11 cellular contexts compared by ENCODE assay signal in genomic region chr16:2028620-2029220, GRCh38. TPM values are rescaled to one million over a fixed set of nuclear protein-coding genes. Genes with fewer than 3 reads are reported as not detected.
DNase-seq lines count a peak whose midpoint lies in the region; ATAC-seq, FAIRE-seq and TF ChIP-seq lines count a peak whose summit lies in the region.
"Had no signal": no experiment of that assay in that cellular context is flagged by ENCODE, and none has a peak within 500 bp of the region (broad histone marks: within the 10 kb centered on the region; RNA-seq: fewer than 3 reads in every experiment).

No MANE protein-coding gene starts in this region.

- no peak for TF ChIP-seq POLR2A in HepG2 (IDR thresholded peaks at IDR 0.05; ENCODE audit: insufficient read depth in 1 of 2, low read depth in 2 of 2, low read length in 2 of 2)
- no peak for TF ChIP-seq POLR2A in upper lobe of left lung (IDR thresholded peaks at IDR 0.05)

- H3K27me3 Mint-ChIP-seq in CD8-positive, alpha-beta memory T cell = no peaks in the 10 kb centered on the region
- H3K27me3 Mint-ChIP-seq: central memory CD8-positive, alpha-beta T cell had no signal

- H3K27ac ChIP-seq in HepG2 (ENCODE audit: extremely low read length, insufficient read depth, low read length) (no peak overlapping the region), upper lobe of left lung (peak overlapping the region in 3 of 4 donors; percentile 72 to 95 (median 84))
- no peak overlapping the region for H3K27ac ChIP-seq in CD8-positive, alpha-beta memory T cell (ENCODE audit: low read depth, low read length)
- H3K27ac ChIP-seq: epithelial cell of prostate had no signal

- H3K27ac Mint-ChIP-seq in CD8-positive, alpha-beta memory T cell = no peak overlapping the region

- 0 out of 2 replicates have a peak, but pooled peaks cover 7% of the 10 kb centered on the region for H4K20me1 ChIP-seq in HepG2 (ENCODE audit: insufficient read depth, low read length)

- peaks cover 76% of the 10 kb centered on the region for H3K4me1 ChIP-seq in HepG2 (ENCODE audit: insufficient read depth, low read length)
- H3K4me1 ChIP-seq in upper lobe of left lung = peaks cover 57 to 77% (median 62%) of the 10 kb centered on the region in 4 donors
- H3K4me1 ChIP-seq in CD8-positive, alpha-beta memory T cell (ENCODE audit: insufficient read depth, low read length) = peaks cover 13% of the 10 kb centered on the region

- no peak overlapping the region for H3K4me3 ChIP-seq in HepG2 (replicated peaks in 1 of 3; ENCODE audit: insufficient read depth in 1 of 3, low read depth in 2 of 3, low read length in 3 of 3)
- peak overlapping the region; percentile 28 to 97 (median 88) for H3K4me3 ChIP-seq in upper lobe of left lung
- no peak overlapping the region for H3K4me3 ChIP-seq in CD8-positive, alpha-beta memory T cell (ENCODE audit: low read length)

- POLR2A ChIA-PET in HepG2 (lab: Yijun Ruan, JAX) = interaction anchor here (1.8 to 6.2 kb wide), 3 partner anchors 7 to 20 kb away, joined by 6 to 62 read pairs (median 14); no protein-coding TSS in a partner anchor
- POLR2A ChIA-PET in CD8-positive, alpha-beta memory T cell (lab: Charles Lee) = no interaction called here

- FAIRE-seq in HepG2 (lab: Jason Lieb, UNC) = no peak

- TF ChIP-seq RAD21 in HepG2 (CRISPR knock-in tag; IDR thresholded peaks at IDR 0.05) = no peak

- TF ChIP-seq EP300 in HepG2 (IDR thresholded peaks at IDR 0.05; ENCODE audit: low read depth in 2 of 2, low read length in 2 of 2) (no peak), HepG2 (CRISPR knock-in tag; IDR thresholded peaks at IDR 0.05; ENCODE audit: borderline replicate concordance) (no peak), upper lobe of left lung (IDR thresholded peaks at IDR 0.05) (no peak)

- TSS peak; percentile 37 for BruUV-seq in HepG2 (replicated peaks; lab: Mats Ljungman, UMichigan)

- H3K36me3 ChIP-seq in HepG2 (replicated peaks in 1 of 2; ENCODE audit: control insufficient read depth in 1 of 2, insufficient read depth in 2 of 2, low read length in 2 of 2) = no peaks in the 10 kb centered on the region; a peak in 1 of 5 replicates
- H3K36me3 ChIP-seq in upper lobe of left lung = peaks cover 0 to 12% (median 0%) of the 10 kb centered on the region in 4 donors
- no peaks in the 10 kb centered on the region for H3K36me3 ChIP-seq in CD8-positive, alpha-beta memory T cell (ENCODE audit: insufficient read depth, low read length)

- intact Hi-C loops in HepG2 (cut with micrococcal nuclease; ENCODE audit: unreplicated experiment) = no loop called here

- DNase-seq in NCI-H2107 treated with DMSO at 0.1 percent for 48 hours (lab: John Stamatoyannopoulos, UW; ENCODE audit: unreplicated experiment) (peak; percentile 42), NCI-H2107 (lab: John Stamatoyannopoulos, UW) (no peak), HepG2 (ENCODE audit: low spot score) (no peak), upper lobe of left lung (no peak)
- no peak for DNase-seq in CD8-positive, alpha-beta memory T cell
- DNase-seq: activated naive CD4-positive, alpha-beta T cell treated with Interleukin-2 at 50 U/mL for 16 hours; RPMI8226 had no signal

- in situ Hi-C loops in HepG2 (cut with HindIII; ENCODE audit: extremely low pct_ligation_motif_present, low pct_unique_long_range_greater_than_20kb) = no loop called here

- peaks cover 3% of the 10 kb centered on the region for H3K79me2 ChIP-seq in HepG2 (ENCODE audit: insufficient read depth, low read length)

- peak overlapping the region; percentile 89 for H3K4me2 ChIP-seq in HepG2 (ENCODE audit: low read depth, low read length)

- H3K36me3 Mint-ChIP-seq in CD8-positive, alpha-beta memory T cell = no peaks in the 10 kb centered on the region

- no peak for TF ChIP-seq CTCF in HepG2 (CRISPR knock-in tag; IDR thresholded peaks at IDR 0.05)
- no peak for TF ChIP-seq CTCF in upper lobe of left lung (IDR thresholded peaks at IDR 0.05)

- WGBS in HepG2 (ENCODE audit: low lambda C conversion rate) = 91% methylated on average over 16 of the region's 18 CpGs
- 43 to 58% methylated on average over 5 to 8 of the region's 18 CpGs for WGBS in upper lobe of left lung, 2 donors

- ATAC-seq in HepG2 = no peak
- no peak for ATAC-seq in upper lobe of left lung (ENCODE audit: low FRiP score in 2 of 2)
- no peak for ATAC-seq in GM18520 (IDR thresholded peaks at IDR 0.05; ENCODE audit: unreplicated experiment)
- ATAC-seq: sciatic nerve had no signal

- H2AFZ ChIP-seq in HepG2 (ENCODE audit: low read length) = no peak overlapping the region

- H3K4me1 Mint-ChIP-seq in CD8-positive, alpha-beta memory T cell = peaks cover 5 to 15% (median 11%) of the 10 kb centered on the region in 3 donors
- H3K4me1 Mint-ChIP-seq: central memory CD8-positive, alpha-beta T cell had no signal

- 0 out of 2 replicates have a peak overlapping the region, but pooled peaks have one; percentile 54 for H3K9ac ChIP-seq in HepG2 (ENCODE audit: insufficient read depth, low read depth, low read length)

- H3K4me3 Mint-ChIP-seq in CD8-positive, alpha-beta memory T cell = peak overlapping the region in 1 of 7 donors; percentile 32

- H3K9me3 ChIP-seq in HepG2 (ENCODE audit: low read length) = no peaks in the 10 kb centered on the region
- H3K9me3 ChIP-seq in upper lobe of left lung = no peaks in the 10 kb centered on the region
- no peaks in the 10 kb centered on the region for H3K9me3 ChIP-seq in CD8-positive, alpha-beta memory T cell (ENCODE audit: low read length)

- no peaks in the 10 kb centered on the region for H3K9me3 Mint-ChIP-seq in CD8-positive, alpha-beta memory T cell
- H3K9me3 Mint-ChIP-seq: central memory CD8-positive, alpha-beta T cell had no signal

- H3K27me3 ChIP-seq in HepG2 (ENCODE audit: control insufficient read depth in 1 of 2, insufficient read depth in 2 of 2, low read length in 2 of 2) (peaks cover 1 to 9% of the 10 kb centered on the region in 2 experiments; a peak in 2 of 5 replicates), upper lobe of left lung (no peaks in the 10 kb centered on the region)
- H3K27me3 ChIP-seq in CD8-positive, alpha-beta memory T cell (ENCODE audit: insufficient read depth, low read length, poor library complexity, severe bottlenecking) = no peaks in the 10 kb centered on the region

- CTCF ChIA-PET in HepG2 (lab: Yijun Ruan, JAX; ENCODE audit: low intra/inter-chr PET ratio, low total read pairs) = no interaction called here
- CTCF ChIA-PET in CD8-positive, alpha-beta memory T cell (lab: Charles Lee) = interaction anchor here (1.3 to 1.8 kb wide), 2 partner anchors 112 to 124 kb away, joined by 4 to 9 read pairs; no protein-coding TSS in a partner anchor

RNA-seq across cellular contexts. Expression of gene NHERF2, which starts 2.0 kb away (rescaled TPM):
- total RNA-seq in HepG2 (2016; rRNA removed; fragmentation: Illumina TruSeq; extraction: Trizol) (15.8 and 23.7 TPM in 2 replicates), upper lobe of left lung (100 to 1,000 TPM; 131 to 604 (median 283) TPM)
- total RNA-seq in HepG2 (2016; cell fraction: cytosol; rRNA removed; fragmentation: Illumina TruSeq; extraction: Trizol; ENCODE audit: low read depth) = 17.2 and 21.7 TPM in 2 replicates
- 14.8 and 26.0 TPM in 2 replicates for total RNA-seq in HepG2 (2016; cell fraction: insoluble cytoplasmic fraction; rRNA removed; fragmentation: Illumina TruSeq; extraction: Trizol)
- total RNA-seq in HepG2 (2016; cell fraction: membrane; rRNA removed; fragmentation: Illumina TruSeq; extraction: Trizol) = 42.5 and 44.6 TPM in 2 replicates
- total RNA-seq in HepG2 (2016; cell fraction: nucleus; rRNA removed; fragmentation: Illumina TruSeq; extraction: Trizol) = 14.4 and 15.0 TPM in 2 replicates
- 39.3 and 47.2 TPM in 2 replicates for polyA plus RNA-seq in HepG2 (2011; rRNA removed)
- 28.8 and 54.4 TPM in 2 replicates for polyA plus RNA-seq in HepG2 (2011; cell fraction: cytosol; rRNA removed)
- polyA plus RNA-seq in HepG2 (2011; cell fraction: nucleus; rRNA removed) = 94.7 and 105 TPM in 2 replicates
- 25.8 and 38.7 TPM in 2 replicates for polyA plus RNA-seq in HepG2 (2012)
- polyA plus RNA-seq in HepG2 (2016; cell fraction: cytosol; fragmentation: Illumina TruSeq; extraction: Trizol; ENCODE audit: low read depth) = 54.0 and 63.1 TPM in 2 replicates
- 37.8 and 52.2 TPM in 2 replicates for polyA plus RNA-seq in HepG2 (2016; cell fraction: insoluble cytoplasmic fraction; fragmentation: Illumina TruSeq; extraction: Trizol; ENCODE audit: low read depth)
- 72.6 and 84.9 TPM in 2 replicates for polyA plus RNA-seq in HepG2 (2016; cell fraction: membrane; fragmentation: Illumina TruSeq; extraction: Trizol; ENCODE audit: low read depth)
- polyA plus RNA-seq in HepG2 (2016; cell fraction: nucleus; fragmentation: Illumina TruSeq; extraction: Trizol; ENCODE audit: insufficient read depth, low read depth) = 53.4 and 59.6 TPM in 2 replicates
- 6.8 and 36.4 TPM in 2 replicates for polyA minus RNA-seq in HepG2 (2011; rRNA and poly(A)+ RNA removed; ENCODE audit: low replicate concordance)
- 24.4 and 28.2 TPM in 2 replicates for polyA minus RNA-seq in HepG2 (2011; cell fraction: cytosol; rRNA and poly(A)+ RNA removed)
- 13.3 and 13.8 TPM in 2 replicates for polyA minus RNA-seq in HepG2 (2011; cell fraction: nucleus; rRNA and poly(A)+ RNA removed)
- 1 to 10 TPM; 3.0 to 4.1 TPM for total RNA-seq in CD8-positive, alpha-beta memory T cell
- 0.51 TPM for polyA plus RNA-seq in CD8-positive, alpha-beta memory T cell

RNA-seq across cellular contexts. Expression of gene NPW, which starts 9.1 kb away (rescaled TPM):
- total RNA-seq in HepG2 (2016; rRNA removed; fragmentation: Illumina TruSeq; extraction: Trizol) (0.97 TPM in 1 of 2 replicates, not detected in the other), upper lobe of left lung (under 1 TPM in 2 of 6 donors, not detected in 4; 0.67 to 0.80 TPM)
- 1.1 and 2.6 TPM in 2 replicates for total RNA-seq in HepG2 (2016; cell fraction: cytosol; rRNA removed; fragmentation: Illumina TruSeq; extraction: Trizol; ENCODE audit: low read depth)
- 0.87 TPM in 1 of 2 replicates, not detected in the other for total RNA-seq in HepG2 (2016; cell fraction: insoluble cytoplasmic fraction; rRNA removed; fragmentation: Illumina TruSeq; extraction: Trizol)
- 0.71 and 0.79 TPM in 2 replicates for total RNA-seq in HepG2 (2016; cell fraction: membrane; rRNA removed; fragmentation: Illumina TruSeq; extraction: Trizol)
- not detected in 2 replicates for total RNA-seq in HepG2 (2016; cell fraction: nucleus; rRNA removed; fragmentation: Illumina TruSeq; extraction: Trizol)
- 0.24 and 0.25 TPM in 2 replicates for polyA plus RNA-seq in HepG2 (2011; rRNA removed)
- 0.50 and 0.85 TPM in 2 replicates for polyA plus RNA-seq in HepG2 (2011; cell fraction: cytosol; rRNA removed)
- polyA plus RNA-seq in HepG2 (2011; cell fraction: nucleus; rRNA removed) = 1.1 and 1.2 TPM in 2 replicates
- 0.82 and 1.4 TPM in 2 replicates for polyA plus RNA-seq in HepG2 (2012)
- polyA plus RNA-seq in HepG2 (2016; cell fraction: cytosol; fragmentation: Illumina TruSeq; extraction: Trizol; ENCODE audit: low read depth) = 0.87 and 1.2 TPM in 2 replicates
- polyA plus RNA-seq in HepG2 (2016; cell fraction: insoluble cytoplasmic fraction; fragmentation: Illumina TruSeq; extraction: Trizol; ENCODE audit: low read depth) = 0.61 and 0.63 TPM in 2 replicates
- polyA plus RNA-seq in HepG2 (2016; cell fraction: membrane; fragmentation: Illumina TruSeq; extraction: Trizol; ENCODE audit: low read depth) = 0.42 and 0.81 TPM in 2 replicates
- polyA plus RNA-seq in HepG2 (2016; cell fraction: nucleus; fragmentation: Illumina TruSeq; extraction: Trizol; ENCODE audit: insufficient read depth, low read depth) = 0.85 and 2.0 TPM in 2 replicates
- polyA minus RNA-seq in HepG2 (2011; rRNA and poly(A)+ RNA removed; ENCODE audit: low replicate concordance) = 0.21 TPM in 1 of 2 replicates, not detected in the other
- 3.4 TPM in 1 of 2 replicates, not detected in the other for polyA minus RNA-seq in HepG2 (2011; cell fraction: cytosol; rRNA and poly(A)+ RNA removed)
- 0.50 TPM in 1 of 2 replicates, not detected in the other for polyA minus RNA-seq in HepG2 (2011; cell fraction: nucleus; rRNA and poly(A)+ RNA removed)
- 10 to 100 TPM in 1 of 2 experiments, 1 to 10 TPM in 1; 9.4 to 12.5 TPM for total RNA-seq in CD8-positive, alpha-beta memory T cell
- polyA plus RNA-seq in CD8-positive, alpha-beta memory T cell = not detected

RNA-seq across cellular contexts. Expression of gene NTHL1, which starts 18.9 kb away (rescaled TPM):
- total RNA-seq in HepG2 (2016; rRNA removed; fragmentation: Illumina TruSeq; extraction: Trizol) = 64.8 and 64.9 TPM in 2 replicates
- total RNA-seq in HepG2 (2016; cell fraction: cytosol; rRNA removed; fragmentation: Illumina TruSeq; extraction: Trizol; ENCODE audit: low read depth) = 24.9 and 26.2 TPM in 2 replicates
- 69.4 and 70.6 TPM in 2 replicates for total RNA-seq in HepG2 (2016; cell fraction: insoluble cytoplasmic fraction; rRNA removed; fragmentation: Illumina TruSeq; extraction: Trizol)
- total RNA-seq in HepG2 (2016; cell fraction: membrane; rRNA removed; fragmentation: Illumina TruSeq; extraction: Trizol) = 25.2 and 29.9 TPM in 2 replicates
- total RNA-seq in HepG2 (2016; cell fraction: nucleus; rRNA removed; fragmentation: Illumina TruSeq; extraction: Trizol) = 22.8 and 26.0 TPM in 2 replicates
- polyA plus RNA-seq in HepG2 (2011; rRNA removed) = 47.5 and 55.6 TPM in 2 replicates
- polyA plus RNA-seq in HepG2 (2011; cell fraction: cytosol; rRNA removed) = 63.4 and 112 TPM in 2 replicates
- polyA plus RNA-seq in HepG2 (2011; cell fraction: nucleus; rRNA removed) = 61.1 and 66.7 TPM in 2 replicates
- polyA plus RNA-seq in HepG2 (2012) = 19.7 and 24.2 TPM in 2 replicates
- polyA plus RNA-seq in HepG2 (2016; cell fraction: cytosol; fragmentation: Illumina TruSeq; extraction: Trizol; ENCODE audit: low read depth) = 12.4 and 13.2 TPM in 2 replicates
- polyA plus RNA-seq in HepG2 (2016; cell fraction: insoluble cytoplasmic fraction; fragmentation: Illumina TruSeq; extraction: Trizol; ENCODE audit: low read depth) = 43.0 and 46.2 TPM in 2 replicates
- polyA plus RNA-seq in HepG2 (2016; cell fraction: membrane; fragmentation: Illumina TruSeq; extraction: Trizol; ENCODE audit: low read depth) = 15.6 and 17.1 TPM in 2 replicates
- 42.8 and 44.9 TPM in 2 replicates for polyA plus RNA-seq in HepG2 (2016; cell fraction: nucleus; fragmentation: Illumina TruSeq; extraction: Trizol; ENCODE audit: insufficient read depth, low read depth)
- 25.8 and 50.8 TPM in 2 replicates for polyA minus RNA-seq in HepG2 (2011; rRNA and poly(A)+ RNA removed; ENCODE audit: low replicate concordance)
- 24.2 and 32.7 TPM in 2 replicates for polyA minus RNA-seq in HepG2 (2011; cell fraction: cytosol; rRNA and poly(A)+ RNA removed)
- polyA minus RNA-seq in HepG2 (2011; cell fraction: nucleus; rRNA and poly(A)+ RNA removed) = 9.3 and 11.6 TPM in 2 replicates
- 10 to 100 TPM; 17.8 to 43.6 (median 28.8) TPM for total RNA-seq in upper lobe of left lung
- total RNA-seq in CD8-positive, alpha-beta memory T cell = 10 to 100 TPM; 28.7 to 29.5 TPM
- 16.3 TPM for polyA plus RNA-seq in CD8-positive, alpha-beta memory T cell

RNA-seq across cellular contexts. Expression of gene TSC2, which starts 19.1 kb away (rescaled TPM):
- total RNA-seq in HepG2 (2016; rRNA removed; fragmentation: Illumina TruSeq; extraction: Trizol) (10.3 and 19.6 TPM in 2 replicates), upper lobe of left lung (100 to 1,000 TPM in 4 of 6 donors, 10 to 100 TPM in 2; 47.3 to 296 (median 118) TPM)
- total RNA-seq in HepG2 (2016; cell fraction: cytosol; rRNA removed; fragmentation: Illumina TruSeq; extraction: Trizol; ENCODE audit: low read depth) = 13.6 and 17.2 TPM in 2 replicates
- total RNA-seq in HepG2 (2016; cell fraction: insoluble cytoplasmic fraction; rRNA removed; fragmentation: Illumina TruSeq; extraction: Trizol) = 7.7 and 19.6 TPM in 2 replicates
- total RNA-seq in HepG2 (2016; cell fraction: membrane; rRNA removed; fragmentation: Illumina TruSeq; extraction: Trizol) = 13.2 and 13.3 TPM in 2 replicates
- 21.2 and 34.7 TPM in 2 replicates for total RNA-seq in HepG2 (2016; cell fraction: nucleus; rRNA removed; fragmentation: Illumina TruSeq; extraction: Trizol)
- 40.4 and 44.6 TPM in 2 replicates for polyA plus RNA-seq in HepG2 (2011; rRNA removed)
- 13.0 and 19.7 TPM in 2 replicates for polyA plus RNA-seq in HepG2 (2011; cell fraction: cytosol; rRNA removed)
- polyA plus RNA-seq in HepG2 (2011; cell fraction: nucleus; rRNA removed) = 352 and 473 TPM in 2 replicates
- polyA plus RNA-seq in HepG2 (2012) = 50.1 and 57.0 TPM in 2 replicates
- 2.9 and 4.1 TPM in 2 replicates for polyA plus RNA-seq in HepG2 (2016; cell fraction: cytosol; fragmentation: Illumina TruSeq; extraction: Trizol; ENCODE audit: low read depth)
- polyA plus RNA-seq in HepG2 (2016; cell fraction: insoluble cytoplasmic fraction; fragmentation: Illumina TruSeq; extraction: Trizol; ENCODE audit: low read depth) = 13.2 and 17.7 TPM in 2 replicates
- 5.4 and 5.7 TPM in 2 replicates for polyA plus RNA-seq in HepG2 (2016; cell fraction: membrane; fragmentation: Illumina TruSeq; extraction: Trizol; ENCODE audit: low read depth)
- polyA plus RNA-seq in HepG2 (2016; cell fraction: nucleus; fragmentation: Illumina TruSeq; extraction: Trizol; ENCODE audit: insufficient read depth, low read depth) = 82.5 and 84.9 TPM in 2 replicates
- 69.9 and 84.9 TPM in 2 replicates for polyA minus RNA-seq in HepG2 (2011; rRNA and poly(A)+ RNA removed; ENCODE audit: low replicate concordance)
- 25.5 and 36.2 TPM in 2 replicates for polyA minus RNA-seq in HepG2 (2011; cell fraction: cytosol; rRNA and poly(A)+ RNA removed)
- 59.4 and 61.0 TPM in 2 replicates for polyA minus RNA-seq in HepG2 (2011; cell fraction: nucleus; rRNA and poly(A)+ RNA removed)
- total RNA-seq in CD8-positive, alpha-beta memory T cell = 10 to 100 TPM; 79.3 to 86.3 TPM
- polyA plus RNA-seq in CD8-positive, alpha-beta memory T cell = 46.4 TPM

RNA-seq across cellular contexts. Expression of gene ZNF598, which starts 19.1 kb away (rescaled TPM):
- 9.5 and 13.5 TPM in 2 replicates for total RNA-seq in HepG2 (2016; rRNA removed; fragmentation: Illumina TruSeq; extraction: Trizol)
- total RNA-seq in HepG2 (2016; cell fraction: cytosol; rRNA removed; fragmentation: Illumina TruSeq; extraction: Trizol; ENCODE audit: low read depth) = 7.8 and 8.6 TPM in 2 replicates
- 6.1 and 14.0 TPM in 2 replicates for total RNA-seq in HepG2 (2016; cell fraction: insoluble cytoplasmic fraction; rRNA removed; fragmentation: Illumina TruSeq; extraction: Trizol)
- total RNA-seq in HepG2 (2016; cell fraction: membrane; rRNA removed; fragmentation: Illumina TruSeq; extraction: Trizol) = 8.0 and 9.4 TPM in 2 replicates
- total RNA-seq in HepG2 (2016; cell fraction: nucleus; rRNA removed; fragmentation: Illumina TruSeq; extraction: Trizol) = 15.2 and 16.0 TPM in 2 replicates
- 14.2 and 17.6 TPM in 2 replicates for polyA plus RNA-seq in HepG2 (2011; rRNA removed)
- 10.9 and 19.8 TPM in 2 replicates for polyA plus RNA-seq in HepG2 (2011; cell fraction: cytosol; rRNA removed)
- 80.6 and 103 TPM in 2 replicates for polyA plus RNA-seq in HepG2 (2011; cell fraction: nucleus; rRNA removed)
- polyA plus RNA-seq in HepG2 (2012) = 6.9 and 11.3 TPM in 2 replicates
- 4.2 and 5.0 TPM in 2 replicates for polyA plus RNA-seq in HepG2 (2016; cell fraction: cytosol; fragmentation: Illumina TruSeq; extraction: Trizol; ENCODE audit: low read depth)
- 14.5 and 15.5 TPM in 2 replicates for polyA plus RNA-seq in HepG2 (2016; cell fraction: insoluble cytoplasmic fraction; fragmentation: Illumina TruSeq; extraction: Trizol; ENCODE audit: low read depth)
- polyA plus RNA-seq in HepG2 (2016; cell fraction: membrane; fragmentation: Illumina TruSeq; extraction: Trizol; ENCODE audit: low read depth) = 8.5 and 11.6 TPM in 2 replicates
- 58.7 and 59.3 TPM in 2 replicates for polyA plus RNA-seq in HepG2 (2016; cell fraction: nucleus; fragmentation: Illumina TruSeq; extraction: Trizol; ENCODE audit: insufficient read depth, low read depth)
- 25.2 and 28.9 TPM in 2 replicates for polyA minus RNA-seq in HepG2 (2011; rRNA and poly(A)+ RNA removed; ENCODE audit: low replicate concordance)
- 12.5 and 18.7 TPM in 2 replicates for polyA minus RNA-seq in HepG2 (2011; cell fraction: cytosol; rRNA and poly(A)+ RNA removed)
- 12.6 and 18.4 TPM in 2 replicates for polyA minus RNA-seq in HepG2 (2011; cell fraction: nucleus; rRNA and poly(A)+ RNA removed)
- total RNA-seq in upper lobe of left lung = 10 to 100 TPM; 20.1 to 62.8 (median 41.7) TPM
- total RNA-seq in CD8-positive, alpha-beta memory T cell = 10 to 100 TPM; 91.8 to 96.6 TPM
- polyA plus RNA-seq in CD8-positive, alpha-beta memory T cell = 11.3 TPM

Comparison
In these comparisons a context has a peak if more than half of its experiments do, and no peak if none do; other contexts are left out.
1. H3K27ac ChIP-seq: peak in upper lobe of left lung (3 of 4); none in HepG2 (single experiment) and CD8-positive, alpha-beta memory T cell (single experiment).
2. H3K4me3 ChIP-seq: peak in upper lobe of left lung (4 of 4); none in HepG2 (0 of 3) and CD8-positive, alpha-beta memory T cell (single experiment).